27 cellular contexts compared by ENCODE assay signal in the genomic region with DNA sequence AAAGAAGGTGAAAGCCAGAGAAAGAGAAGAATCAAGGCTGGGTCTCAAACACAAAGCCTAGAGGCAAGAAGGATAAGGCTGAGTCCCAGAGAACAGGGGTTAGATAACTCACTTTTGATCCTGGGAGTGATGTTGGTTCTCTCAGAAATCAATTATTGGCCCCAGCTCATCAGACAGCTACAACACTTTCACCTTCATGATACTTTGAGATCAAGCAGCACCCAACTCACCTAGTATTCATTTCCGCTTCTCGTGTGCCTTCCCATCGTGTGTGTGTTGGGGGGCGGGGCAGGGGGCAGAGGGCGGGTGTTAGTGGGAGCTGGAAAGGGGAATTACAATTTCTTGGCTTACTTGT.
"Had no signal": no experiment of that assay in that cellular context is flagged by ENCODE, and none has a peak within 500 bp of the region (broad histone marks: within the 10 kb centered on the region; RNA-seq: fewer than 3 reads in every experiment).

No MANE protein-coding gene starts in this region.

- H3K9me3 ChIP-seq: ascending aorta had no signal

- DNase-seq: activated CD4-positive, alpha-beta T cell treated with anti-CD3 and anti-CD28 coated beads, Interleukin-2, amount 10 ng/mL, durations not matched to agents 24 days and 14 days; activated CD4-positive, alpha-beta T cell treated with anti-CD3 and anti-CD28 coated beads, Interleukin-2, amount 50 U/mL, for 4 hours; activated CD8-positive, alpha-beta T cell treated with anti-CD3 and anti-CD28 coated beads for 36 hours; activated effector memory CD4-positive, alpha-beta T cell treated with anti-CD3 and anti-CD28 coated beads, Interleukin-2, amount 50 U/mL, for 16 hours; activated naive CD4-positive, alpha-beta T cell; activated naive CD8-positive, alpha-beta T cell treated with anti-CD3 and anti-CD28 coated beads, Interleukin-2, amount 10 ng/mL, durations not matched to agents 7 days and 5 days; activated T-cell treated with anti-CD3 and anti-CD28 coated beads, Interleukin-2, amount 50 U/mL, for 1 hour; activated T-cell treated with anti-CD3 and anti-CD28 coated beads, Interleukin-2, amount 50 U/mL, for 72 hours; amygdala; MM.1S; MV-4-11; NCI-H1092; NCI-H1694 treated with DMSO at 0.1 percent for 48 hours; NCI-H2029; NCI-H2171; NCI-H446; NCI-H510A treated with DMSO at 0.1 percent for 48 hours; NCI-H526 treated with DMSO at 0.1 percent for 48 hours; NCI-H774; PC-9; SW 1271; T-helper 1 cell had no signal

- H3K27ac ChIP-seq: ascending aorta, KMS-11, PC-9, RWPE1 had no signal

- H3K4me3 Mint-ChIP-seq: activated CD4-positive, alpha-beta T cell treated with anti-CD3 and anti-CD28 coated beads, Interleukin-2, amount 10 ng/mL, durations not matched to agents 24 days and 14 days; activated CD8-positive, alpha-beta T cell treated with anti-CD3 and anti-CD28 coated beads for 36 hours; activated naive CD4-positive, alpha-beta T cell treated with anti-CD3 and anti-CD28 coated beads, Interleukin-2, amount 50 U/mL, for 24 hours; activated naive CD8-positive, alpha-beta T cell treated with anti-CD3 and anti-CD28 coated beads, Interleukin-2, amount 10 ng/mL, durations not matched to agents 7 days and 5 days; activated T-cell treated with anti-CD3 and anti-CD28 coated beads, Interleukin-2, amount 50 U/mL, for 72 hours; activated T-helper 17 cell treated with anti-CD3 and anti-CD28 coated beads, Interleukin-2, amount 50 U/mL, for 72 hours had no signal

- H3K9ac ChIP-seq: KMS-11 had no signal

- H3K27me3 ChIP-seq: ascending aorta had no signal

- H3K9me3 Mint-ChIP-seq: activated CD4-positive, alpha-beta T cell treated with anti-CD3 and anti-CD28 coated beads, Interleukin-2, amount 10 ng/mL, durations not matched to agents 24 days and 14 days; activated CD8-positive, alpha-beta T cell treated with anti-CD3 and anti-CD28 coated beads for 36 hours; activated naive CD4-positive, alpha-beta T cell treated with anti-CD3 and anti-CD28 coated beads, Interleukin-2, amount 50 U/mL, for 24 hours; activated naive CD8-positive, alpha-beta T cell treated with anti-CD3 and anti-CD28 coated beads, Interleukin-2, amount 10 ng/mL, durations not matched to agents 7 days and 5 days; activated T-cell treated with anti-CD3 and anti-CD28 coated beads, Interleukin-2, amount 50 U/mL, for 72 hours; activated T-helper 17 cell treated with anti-CD3 and anti-CD28 coated beads, Interleukin-2, amount 50 U/mL, for 72 hours had no signal

- H2AFZ ChIP-seq: PC-9 had no signal

- H3K27ac Mint-ChIP-seq: activated CD4-positive, alpha-beta T cell treated with anti-CD3 and anti-CD28 coated beads, Interleukin-2, amount 10 ng/mL, durations not matched to agents 24 days and 14 days; activated CD8-positive, alpha-beta T cell treated with anti-CD3 and anti-CD28 coated beads for 36 hours; activated naive CD4-positive, alpha-beta T cell treated with anti-CD3 and anti-CD28 coated beads, Interleukin-2, amount 50 U/mL, for 24 hours; activated naive CD8-positive, alpha-beta T cell treated with anti-CD3 and anti-CD28 coated beads, Interleukin-2, amount 10 ng/mL, durations not matched to agents 7 days and 5 days; activated T-cell treated with anti-CD3 and anti-CD28 coated beads, Interleukin-2, amount 50 U/mL, for 72 hours; activated T-helper 17 cell treated with anti-CD3 and anti-CD28 coated beads, Interleukin-2, amount 50 U/mL, for 72 hours had no signal

- H3K36me3 ChIP-seq: ascending aorta had no signal

- H3K4me3 ChIP-seq: ascending aorta, PC-9 had no signal

- H3K4me1 Mint-ChIP-seq: activated CD4-positive, alpha-beta T cell treated with anti-CD3 and anti-CD28 coated beads, Interleukin-2, amount 10 ng/mL, durations not matched to agents 24 days and 14 days; activated naive CD4-positive, alpha-beta T cell treated with anti-CD3 and anti-CD28 coated beads, Interleukin-2, amount 50 U/mL, for 24 hours; activated naive CD8-positive, alpha-beta T cell treated with anti-CD3 and anti-CD28 coated beads, Interleukin-2, amount 10 ng/mL, durations not matched to agents 7 days and 5 days; activated T-helper 17 cell treated with anti-CD3 and anti-CD28 coated beads, Interleukin-2, amount 50 U/mL, for 72 hours had no signal

- H3K36me3 Mint-ChIP-seq: activated naive CD4-positive, alpha-beta T cell treated with anti-CD3 and anti-CD28 coated beads, Interleukin-2, amount 50 U/mL, for 24 hours; activated naive CD8-positive, alpha-beta T cell treated with anti-CD3 and anti-CD28 coated beads, Interleukin-2, amount 10 ng/mL, durations not matched to agents 7 days and 5 days had no signal

- H3K4me2 ChIP-seq: KMS-11, PC-9 had no signal

- H3K4me1 ChIP-seq: ascending aorta had no signal
